ENCODE assay signal across 8 cellular contexts in genomic region chr15:60591491-60592385, GRCh38.
DNase-seq lines count a peak whose midpoint lies in the region; ATAC-seq and TF ChIP-seq lines count a peak whose summit lies in the region.

No MANE protein-coding gene starts in this region.

- peak overlapping the region; percentile 83 for H3K4me3 Mint-ChIP-seq in stimulated activated naive CD8-positive, alpha-beta T cell treated with anti-CD3 and anti-CD28 coated beads, Interleukin-15, Interleukin-2, amounts not matched to agents 100 ng/mL and 50 ng/mL, for 24 hours

- peaks cover 49% of the 10 kb centered on the region for H3K4me1 Mint-ChIP-seq in stimulated activated naive CD8-positive, alpha-beta T cell treated with anti-CD3 and anti-CD28 coated beads, Interleukin-15, Interleukin-2, amounts not matched to agents 100 ng/mL and 50 ng/mL, for 24 hours (ENCODE audit: low read depth)

- H3K9me3 ChIP-seq in WERI-Rb-1 (ENCODE audit: severe bottlenecking) (no peaks in the 10 kb centered on the region), lower lobe of right lung (no peaks in the 10 kb centered on the region)

- H3K9me3 Mint-ChIP-seq in stimulated activated naive CD8-positive, alpha-beta T cell treated with anti-CD3 and anti-CD28 coated beads, Interleukin-15, Interleukin-2, amounts not matched to agents 100 ng/mL and 50 ng/mL, for 24 hours, result no peaks in the 10 kb centered on the region

- TF ChIP-seq CTCF in WERI-Rb-1 (IDR thresholded peaks at IDR 0.05; ENCODE audit: low read depth, low read length), result no peak
- no peak for TF ChIP-seq CTCF in lower lobe of right lung (IDR thresholded peaks at IDR 0.05)

- H3K27me3 ChIP-seq in WERI-Rb-1 (ENCODE audit: insufficient read depth, low read depth, severe bottlenecking) (no peaks in the 10 kb centered on the region), lower lobe of right lung (ENCODE audit: low read depth) (no peaks in the 10 kb centered on the region)

- intact Hi-C loops in lower lobe of right lung (cut with DNase I), result no loop called here

- peaks cover 15% of the 10 kb centered on the region for H3K4me1 ChIP-seq in lower lobe of right lung

- in situ Hi-C loops in G401 (cut with HindIII; ENCODE audit: low sequenced_read_pairs), result no loop called here

- peak overlapping the region; percentile 92 for H3K27ac ChIP-seq in WERI-Rb-1
- H3K27ac ChIP-seq in lower lobe of right lung, result peak overlapping the region; percentile 93

- DNase-seq in CD1c-positive myeloid dendritic cell (ENCODE audit: extremely low spot score) (peak; percentile 40), WERI-Rb-1 (no peak), dermis blood vessel endothelial cell (peak; percentile 58), lower lobe of right lung (peak; percentile 69), G401 (ENCODE audit: low spot score) (no peak)

- H3K36me3 Mint-ChIP-seq in stimulated activated naive CD8-positive, alpha-beta T cell treated with anti-CD3 and anti-CD28 coated beads, Interleukin-15, Interleukin-2, amounts not matched to agents 100 ng/mL and 50 ng/mL, for 24 hours (ENCODE audit: low read depth), result no peaks in the 10 kb centered on the region

- H3K36me3 ChIP-seq in WERI-Rb-1 (peaks cover 5% of the 10 kb centered on the region; the same call in 1 of the 2 replicates), lower lobe of right lung (no peaks in the 10 kb centered on the region)

- peak overlapping the region; percentile 90 for H3K4me3 ChIP-seq in WERI-Rb-1 (ENCODE audit: low read depth, low read length)
- H3K4me3 ChIP-seq in lower lobe of right lung, result peak overlapping the region; percentile 84

- peak; percentile 21 for ATAC-seq in GM19328 (IDR thresholded peaks at IDR 0.05; ENCODE audit: unreplicated experiment)
- ATAC-seq in HG03354 (IDR thresholded peaks at IDR 0.05; ENCODE audit: poor library complexity, severe bottlenecking, unreplicated experiment), result peak; percentile 47
- peak; percentile 75 to 83 for ATAC-seq in lower lobe of right lung

- peak overlapping the region; percentile 58 for H3K27ac Mint-ChIP-seq in stimulated activated naive CD8-positive, alpha-beta T cell treated with anti-CD3 and anti-CD28 coated beads, Interleukin-15, Interleukin-2, amounts not matched to agents 100 ng/mL and 50 ng/mL, for 24 hours

- no peaks in the 10 kb centered on the region for H3K27me3 Mint-ChIP-seq in stimulated activated naive CD8-positive, alpha-beta T cell treated with anti-CD3 and anti-CD28 coated beads, Interleukin-15, Interleukin-2, amounts not matched to agents 100 ng/mL and 50 ng/mL, for 24 hours

Comparison
In these comparisons a context has a peak if more than half of its experiments do, and no peak if none do; other contexts are left out.
1. DNase-seq: peak in CD1c-positive myeloid dendritic cell (single experiment), dermis blood vessel endothelial cell (single experiment) and lower lobe of right lung (single experiment); none in WERI-Rb-1 (single experiment) and G401 (single experiment).
2. ATAC-seq: peak in every context shown above with its lines; median percentile 79 in lower lobe of right lung; 47 in HG03354; 21 in GM19328.